Comparison of ENCODE assay signal across 12 cellular contexts in genomic region chr17:19937522-19937921, GRCh38.
"Had no signal": no experiment of that assay in that cellular context is flagged by ENCODE, and none has a peak within 500 bp of the region (broad histone marks: within the 10 kb centered on the region; RNA-seq: fewer than 3 reads in every experiment).

No MANE protein-coding gene starts in this region.

- DNase-seq: activated CD4-positive, alpha-beta memory T cell treated with anti-CD3 and anti-CD28 coated beads, Interleukin-2, amount 10 ng/mL, durations not matched to agents 7 days and 5 days; dermis blood vessel endothelial cell; endodermal cell; erythroblast; hypothalamus; naive thymus-derived CD8-positive, alpha-beta T cell; right cardiac atrium; T-helper 9 cell; tibial artery had no signal

- H3K27me3 ChIP-seq: neutrophil, tibial artery had no signal

- H3K27me3 Mint-ChIP-seq: activated CD4-positive, alpha-beta memory T cell treated with anti-CD3 and anti-CD28 coated beads, Interleukin-2, amount 10 ng/mL, durations not matched to agents 7 days and 5 days; naive thymus-derived CD8-positive, alpha-beta T cell had no signal

- H3K9me3 ChIP-seq: neutrophil, tibial artery had no signal

- H3K27ac Mint-ChIP-seq: activated CD4-positive, alpha-beta memory T cell treated with anti-CD3 and anti-CD28 coated beads, Interleukin-2, amount 10 ng/mL, durations not matched to agents 7 days and 5 days; endodermal cell had no signal

- H3K4me3 ChIP-seq: lung, smooth muscle cell, tibial artery had no signal

- H3K27ac ChIP-seq: neutrophil, tibial artery had no signal

- H3K4me3 Mint-ChIP-seq: activated CD4-positive, alpha-beta memory T cell treated with anti-CD3 and anti-CD28 coated beads, Interleukin-2, amount 10 ng/mL, durations not matched to agents 7 days and 5 days; endodermal cell; naive thymus-derived CD8-positive, alpha-beta T cell had no signal

- H3K9me3 Mint-ChIP-seq: activated CD4-positive, alpha-beta memory T cell treated with anti-CD3 and anti-CD28 coated beads, Interleukin-2, amount 10 ng/mL, durations not matched to agents 7 days and 5 days; endodermal cell; naive thymus-derived CD8-positive, alpha-beta T cell had no signal
